21 cellular contexts compared by ENCODE assay signal in the genomic region with DNA sequence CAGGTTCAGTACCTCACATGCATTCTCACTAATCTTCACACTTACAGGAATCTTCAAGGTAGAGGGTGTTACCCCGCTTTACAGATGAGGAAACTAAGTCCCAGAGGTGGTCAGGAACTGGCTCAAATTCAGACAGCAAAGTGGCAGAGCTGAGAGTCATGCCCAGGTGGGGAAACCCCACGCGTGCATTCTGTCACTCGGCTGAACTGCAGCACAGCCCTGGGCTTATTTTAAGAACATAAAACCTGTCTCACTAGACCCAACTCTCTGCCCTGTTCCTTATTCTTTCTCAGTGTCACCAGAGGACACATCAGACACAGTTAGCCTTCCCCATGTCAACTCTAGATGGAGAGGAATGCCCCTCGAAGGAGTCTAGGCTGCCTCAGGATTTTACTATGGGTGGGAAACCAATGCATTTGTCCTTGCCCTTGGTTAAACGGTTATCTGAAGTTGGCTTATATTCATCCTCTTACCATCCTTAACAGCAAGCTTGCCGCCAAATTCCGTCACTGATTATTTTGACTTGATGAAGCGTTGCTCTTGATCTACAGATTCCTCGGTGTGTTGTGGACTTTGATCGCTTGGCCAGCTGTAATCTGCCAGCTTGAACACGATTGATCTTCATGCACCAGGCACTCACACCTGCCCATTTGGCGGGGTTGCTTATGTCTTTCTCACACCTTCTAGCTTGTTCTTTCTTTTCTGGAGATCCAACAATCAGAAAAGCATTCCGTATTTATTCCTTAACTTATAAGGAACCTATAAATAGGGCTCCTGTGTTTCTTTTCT.
DNase-seq lines count a peak whose midpoint lies in the region; ATAC-seq, FAIRE-seq and TF ChIP-seq lines count a peak whose summit lies in the region.
"Had no signal": no experiment of that assay in that cellular context is flagged by ENCODE, and none has a peak within 500 bp of the region (broad histone marks: within the 10 kb centered on the region; RNA-seq: fewer than 3 reads in every experiment).

No MANE protein-coding gene starts in this region.

- no peak for TF ChIP-seq EP300 in stomach (IDR thresholded peaks at IDR 0.05)

- no peak overlapping the region for H3K4me2 ChIP-seq in mesendoderm (ENCODE audit: low read length)

- H2BK5ac ChIP-seq in mesendoderm (ENCODE audit: low read length) = no peak overlapping the region

- H3K4me1 ChIP-seq in endodermal cell (ENCODE audit: control insufficient read depth, insufficient read depth, low read length) (peaks cover 4% of the 10 kb centered on the region), mesendoderm (ENCODE audit: control insufficient read depth, low read depth, low read length) (no peaks in the 10 kb centered on the region), pancreas (peaks cover 0 to 16% (median 3%) of the 10 kb centered on the region in 3 donors), stomach (no peaks in the 10 kb centered on the region)

- no peak for TF ChIP-seq CTCF in endodermal cell (conservative IDR thresholded peaks at IDR 0.05)
- TF ChIP-seq CTCF in pancreas (IDR thresholded peaks at IDR 0.05) = no peak
- no peak for TF ChIP-seq CTCF in stomach (IDR thresholded peaks at IDR 0.05)

- H3K18ac ChIP-seq in mesendoderm (ENCODE audit: low read length) = no peak overlapping the region

- no peak overlapping the region for H3K9ac ChIP-seq in endodermal cell (ENCODE audit: extremely low read depth, low read length, poor library complexity, severe bottlenecking)
- H3K9ac ChIP-seq in mesendoderm (ENCODE audit: low read length) = no peak overlapping the region
- H3K9ac ChIP-seq: GM23248 had no signal

- WGBS in endodermal cell (ENCODE audit: insufficient coverage in 1 of 2, insufficient read length in 1 of 2), 2 experiments = 94 to 96% methylated on average over 10 to 14 of the region's 14 CpGs
- WGBS in mesendoderm (ENCODE audit: extremely low coverage, insufficient coverage, low lambda C conversion rate) = no CpG with 5 or more reads among the region's 14 CpGs
- WGBS in pancreas, 2 donors = 35 to 36% methylated on average over 14 of the region's 14 CpGs
- 67 to 74% (median 69%) methylated on average over 14 of the region's 14 CpGs for WGBS in stomach, 5 donors

- no peaks in the 10 kb centered on the region for H3K79me2 ChIP-seq in mesendoderm (ENCODE audit: control insufficient read depth, insufficient read depth, low read length)

- H3K9me3 Mint-ChIP-seq in endodermal cell = no peaks in the 10 kb centered on the region

- no peak overlapping the region for H3K4me3 Mint-ChIP-seq in endodermal cell

- no peaks in the 10 kb centered on the region for H3K36me3 ChIP-seq in endodermal cell (ENCODE audit: control insufficient read depth, insufficient read depth, low read length)
- no peaks in the 10 kb centered on the region for H3K36me3 ChIP-seq in mesendoderm (ENCODE audit: control insufficient read depth, insufficient read depth, low read length)
- no peaks in the 10 kb centered on the region for H3K36me3 ChIP-seq in pancreas
- no peaks in the 10 kb centered on the region for H3K36me3 ChIP-seq in stomach

- ATAC-seq in pancreas (peak; percentile 77 to 88 (median 82)), HG03095 (IDR thresholded peaks at IDR 0.05; ENCODE audit: unreplicated experiment) (no peak)
- ATAC-seq: PC-3 had no signal

- H3K27ac ChIP-seq in endodermal cell (ENCODE audit: low read depth, low read length) = no peak overlapping the region
- H3K27ac ChIP-seq in mesendoderm (ENCODE audit: low read depth, low read length) = no peak overlapping the region
- H3K27ac ChIP-seq in pancreas = peak overlapping the region in 2 of 4 donors; percentile 23 to 56
- H3K27ac ChIP-seq in stomach = no peak overlapping the region
- H3K27ac ChIP-seq: GM23248 had no signal

- no peak overlapping the region for H3K27ac Mint-ChIP-seq in endodermal cell

- peaks cover 1% of the 10 kb centered on the region for H3K27me3 Mint-ChIP-seq in endodermal cell (ENCODE audit: insufficient read depth)

- H3K23ac ChIP-seq in mesendoderm (ENCODE audit: low read length) = peak overlapping the region; percentile 66

- no peaks in the 10 kb centered on the region for H3K9me3 ChIP-seq in endodermal cell (ENCODE audit: control insufficient read depth, low read length)
- no peaks in the 10 kb centered on the region for H3K9me3 ChIP-seq in pancreas
- H3K9me3 ChIP-seq in stomach = no peaks in the 10 kb centered on the region

- no peaks in the 10 kb centered on the region for H3K36me3 Mint-ChIP-seq in endodermal cell (ENCODE audit: low read depth)

- H3K4me3 ChIP-seq in endodermal cell (ENCODE audit: low read length) (peak overlapping the region; percentile 32), mesendoderm (ENCODE audit: low read length) (no peak overlapping the region), pancreas (no peak overlapping the region), stomach (no peak overlapping the region)
- H3K4me3 ChIP-seq: GM23248 had no signal

- no peak for FAIRE-seq in pancreas (lab: Jason Lieb, UNC)
- FAIRE-seq: G401.6 had no signal

- no peak overlapping the region for H4K8ac ChIP-seq in mesendoderm (ENCODE audit: low read depth, low read length)

- H3K79me1 ChIP-seq in mesendoderm (ENCODE audit: low read length) = no peaks in the 10 kb centered on the region

- H2BK120ac ChIP-seq in mesendoderm (ENCODE audit: low read depth, low read length) = no peak overlapping the region

- H4K5ac ChIP-seq in mesendoderm (ENCODE audit: low read length) = no peak overlapping the region

- DNase-seq in COLO668 (lab: John Stamatoyannopoulos, UW; ENCODE audit: unreplicated experiment) (peak; percentile 71), endodermal cell (no peak), mesendoderm (peak; percentile 65), pancreas (peak in 3 of 6 donors; percentile 21 to 51 (median 47)), NOMO-1 treated with DMSO at 0.1 percent for 48 hours (lab: John Stamatoyannopoulos, UW; ENCODE audit: unreplicated experiment) (no peak), stomach (no peak), SIG-M5 (lab: John Stamatoyannopoulos, UW) (no peak)
- DNase-seq: 8988T, GM23248, H7, KBM-7, NCI-H1105 treated with DMSO at 0.1 percent for 48 hours, NCI-H146, NCI-H1930, NCI-H2107, NCI-H446, NCI-H524 treated with DMSO at 0.1 percent for 48 hours, NCI-H774, PC-3 had no signal

- H3K27me3 ChIP-seq in endodermal cell (ENCODE audit: control insufficient read depth, insufficient read depth, low read length, poor library complexity, severe bottlenecking) (no peaks in the 10 kb centered on the region), mesendoderm (ENCODE audit: insufficient read depth, low read length, poor library complexity) (no peaks in the 10 kb centered on the region), pancreas (no peaks in the 10 kb centered on the region), stomach (peaks cover 0 to 9% (median 0%) of the 10 kb centered on the region in 3 donors)

- no peak overlapping the region for H3K56ac ChIP-seq in mesendoderm (ENCODE audit: low read length)

- H3K4me1 Mint-ChIP-seq in endodermal cell = peaks cover 21% of the 10 kb centered on the region

- no peak overlapping the region for H2AK5ac ChIP-seq in mesendoderm (ENCODE audit: low read length)

- H3K4ac ChIP-seq in mesendoderm (ENCODE audit: low read depth, low read length) = no peak overlapping the region

- intact Hi-C loops in pancreas (cut with DNase I) = no loop called here
- intact Hi-C loops in stomach (cut with DNase I; ENCODE audit: low total_unique reads) = no loop called here

- no peak for TF ChIP-seq POLR2A in stomach (IDR thresholded peaks at IDR 0.05)

- H2BK15ac ChIP-seq in mesendoderm (replicated peaks; ENCODE audit: low read depth) = no peak overlapping the region

Comparison
In these comparisons a context has a peak if more than half of its experiments do, and no peak if none do; other contexts are left out.
1. DNase-seq: peak in COLO668 (single experiment) and mesendoderm (single experiment); none in endodermal cell (single experiment), NOMO-1 treated with DMSO at 0.1 percent for 48 hours (single experiment), stomach (single experiment) and SIG-M5 (single experiment).